ENCODE assay signal across 13 cellular contexts in the genomic region with DNA sequence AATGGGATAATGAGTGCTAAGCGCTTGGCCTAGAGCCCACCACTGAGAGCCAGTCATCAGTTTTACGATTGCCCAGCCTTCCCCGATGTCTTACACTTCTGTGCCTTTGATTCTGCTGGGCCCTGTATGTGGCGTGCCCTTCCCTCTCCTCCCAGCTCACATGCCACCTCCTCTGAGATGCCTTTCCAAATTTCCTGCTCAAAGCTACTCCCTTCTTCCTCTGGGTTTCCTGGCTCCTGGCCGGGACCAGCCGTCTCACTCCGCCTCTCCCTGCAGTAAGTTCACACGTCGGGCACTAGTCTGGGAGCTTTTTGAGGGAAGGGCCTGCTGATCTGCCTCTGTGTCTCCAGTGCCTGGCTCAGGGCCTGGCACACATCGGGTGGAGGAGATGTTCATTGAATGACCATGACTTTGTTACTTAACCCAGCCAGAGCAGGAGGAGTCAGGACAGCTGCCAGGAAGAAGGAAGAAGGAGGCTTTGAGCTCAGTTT.
DNase-seq lines count a peak whose midpoint lies in the region; TF ChIP-seq lines count a peak whose summit lies in the region.
"Had no signal": no experiment of that assay in that cellular context is flagged by ENCODE, and none has a peak within 500 bp of the region (broad histone marks: within the 10 kb centered on the region; RNA-seq: fewer than 3 reads in every experiment).

No MANE protein-coding gene starts in this region.

- TF ChIP-seq CTCF in cardiac fibroblast (IDR thresholded peaks at IDR 0.05; ENCODE audit: low read depth, low read length) (no peak), Calu3 (IDR thresholded peaks at IDR 0.05; ENCODE audit: unreplicated experiment) (no peak)

- no peaks in the 10 kb centered on the region for H3K4me1 ChIP-seq in effector memory CD4-positive, alpha-beta T cell (ENCODE audit: control insufficient read depth, insufficient read depth, low read length, poor library complexity, severe bottlenecking)

- no peaks in the 10 kb centered on the region for H3K27me3 Mint-ChIP-seq in Calu3 (ENCODE audit: unreplicated experiment)
- H3K27me3 Mint-ChIP-seq: activated naive CD8-positive, alpha-beta T cell had no signal

- no peak overlapping the region for H3K4me3 ChIP-seq in cardiac fibroblast (replicated peaks in 1 of 2; ENCODE audit: low read depth in 2 of 2, low read length in 2 of 2)
- no peak overlapping the region for H3K4me3 ChIP-seq in effector memory CD4-positive, alpha-beta T cell (ENCODE audit: insufficient read depth, low read depth, low read length, poor library complexity, severe bottlenecking)

- no peaks in the 10 kb centered on the region for H3K36me3 ChIP-seq in effector memory CD4-positive, alpha-beta T cell (ENCODE audit: control insufficient read depth, insufficient read depth, low read length)

- no peak overlapping the region for H3K27ac Mint-ChIP-seq in Calu3 (ENCODE audit: unreplicated experiment)
- H3K27ac Mint-ChIP-seq: activated naive CD8-positive, alpha-beta T cell had no signal

- no peaks in the 10 kb centered on the region for H3K9me3 ChIP-seq in effector memory CD4-positive, alpha-beta T cell (ENCODE audit: control insufficient read depth, low read length)

- peaks cover 2% of the 10 kb centered on the region for H3K27me3 ChIP-seq in effector memory CD4-positive, alpha-beta T cell (replicated peaks; ENCODE audit: control insufficient read depth, insufficient read depth, low read length, poor library complexity, severe bottlenecking)

- DNase-seq in GM04504 (ENCODE audit: low read depth): peak; percentile 52
- DNase-seq in cardiac fibroblast (ENCODE audit: low read depth in 2 of 2): peak; percentile 40 to 95
- peak; percentile 39 for DNase-seq in iris pigment epithelial cell (ENCODE audit: low read depth)
- DNase-seq in stromal cell of bone marrow (ENCODE audit: low read depth): peak; percentile 85
- no peak for DNase-seq in Calu3
- no peak for DNase-seq in activated naive CD4-positive, alpha-beta T cell treated with anti-CD3 and anti-CD28 coated beads, Interleukin-2, amount 50 U/mL, for 16 hours
- DNase-seq in OCI-M1 (lab: John Stamatoyannopoulos, UW): no peak
- DNase-seq in effector memory CD4-positive, alpha-beta T cell: no peak
- DNase-seq: foreskin melanocyte; naive thymus-derived CD8-positive, alpha-beta T cell; NCI-H2029 treated with DMSO at 0.1 percent for 48 hours; RPMI8226 had no signal

- H3K4me3 Mint-ChIP-seq in Calu3 (ENCODE audit: low read depth, unreplicated experiment): no peak overlapping the region
- H3K4me3 Mint-ChIP-seq: activated naive CD8-positive, alpha-beta T cell; naive thymus-derived CD8-positive, alpha-beta T cell had no signal

- no TSS peak for BruUV-seq in Calu3 (replicated peaks; lab: Mats Ljungman, UMichigan)

- intact Hi-C loops in Calu3 (cut with micrococcal nuclease; ENCODE audit: unreplicated experiment): no loop called here

- no peak overlapping the region for H3K27ac ChIP-seq in effector memory CD4-positive, alpha-beta T cell (ENCODE audit: insufficient read depth, low read length, poor library complexity, severe bottlenecking)

- H3K4me1 Mint-ChIP-seq in Calu3 (ENCODE audit: low read depth, unreplicated experiment): no peaks in the 10 kb centered on the region

- CTCF ChIA-PET in Calu3 (lab: Charles Lee): no interaction called here

- H3K9me3 Mint-ChIP-seq in Calu3 (ENCODE audit: low read depth, unreplicated experiment): no peaks in the 10 kb centered on the region
- H3K9me3 Mint-ChIP-seq: naive thymus-derived CD8-positive, alpha-beta T cell had no signal

- H3K36me3 Mint-ChIP-seq in Calu3 (ENCODE audit: insufficient read depth, unreplicated experiment): peaks cover 5% of the 10 kb centered on the region
- H3K36me3 Mint-ChIP-seq: activated naive CD8-positive, alpha-beta T cell; naive thymus-derived CD8-positive, alpha-beta T cell had no signal

Comparison
In these comparisons a context has a peak if more than half of its experiments do, and no peak if none do; other contexts are left out.
1. DNase-seq: peak in GM04504 (single experiment), cardiac fibroblast (2 of 2), iris pigment epithelial cell (single experiment) and stromal cell of bone marrow (single experiment); none in Calu3 (single experiment), activated naive CD4-positive, alpha-beta T cell treated with anti-CD3 and anti-CD28 coated beads, Interleukin-2, amount 50 U/mL, for 16 hours (single experiment), OCI-M1 (single experiment) and effector memory CD4-positive, alpha-beta T cell (0 of 3).